28 cellular contexts compared by ENCODE assay signal in the genomic region with DNA sequence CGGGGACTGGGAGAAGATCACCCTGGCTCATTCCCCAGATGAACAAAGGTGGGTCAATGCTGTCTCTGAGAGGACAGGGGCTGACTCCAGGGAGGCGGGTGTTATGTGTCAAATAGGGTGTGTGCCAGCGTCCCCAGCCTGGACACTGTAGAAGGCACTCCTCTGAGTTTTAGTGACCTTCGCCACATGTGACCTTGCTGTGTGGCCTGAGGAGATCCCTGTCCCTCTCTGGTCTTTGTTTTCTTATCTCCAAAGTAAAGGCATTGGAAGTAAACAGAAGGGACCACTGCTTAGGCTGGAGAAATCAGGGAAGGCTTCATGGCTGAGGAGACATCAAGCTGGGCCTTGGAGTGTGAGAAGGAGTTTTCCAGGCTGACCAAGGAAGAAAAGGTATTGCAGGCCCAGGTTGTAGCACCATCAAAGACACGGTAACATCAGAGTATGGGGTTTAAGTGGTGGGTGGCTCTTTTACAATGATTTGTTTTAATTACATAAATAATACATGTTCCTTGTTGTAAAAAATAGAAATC.
"Had no signal": no experiment of that assay in that cellular context is flagged by ENCODE, and none has a peak within 500 bp of the region (broad histone marks: within the 10 kb centered on the region; RNA-seq: fewer than 3 reads in every experiment).

No MANE protein-coding gene starts in this region.

- H3K27ac Mint-ChIP-seq: memory B cell; naive B cell; natural killer cell treated with Interleukin-12 subunit alpha and Interleukin-12 subunit beta and Interleukin-15 and Interleukin-18, amount 100 ng/mL, for 72 hours; progenitor cell of endocrine pancreas; stimulated activated effector memory CD8-positive, alpha-beta T cell treated with anti-CD3 and anti-CD28 coated beads, Interleukin-12 subunit alpha, Interleukin-12 subunit beta, amount 100 ng/mL, for 72 hours had no signal

- DNase-seq: colonic mucosa; dermis blood vessel endothelial cell; effector memory CD4-positive, alpha-beta T cell; foreskin keratinocyte; heart left ventricle; kidney; mucosa of descending colon; naive B cell; stimulated activated CD4-positive, alpha-beta T cell treated with anti-CD3 and anti-CD28 coated beads, Interleukin-12 subunit alpha, Interleukin-12 subunit beta, amount 100 ng/mL, for 4 hours; stimulated activated CD4-positive, alpha-beta T cell treated with anti-CD3 and anti-CD28 coated beads, Interleukin-1b, Interleukin-23, amount 100 ng/mL, for 48 hours; stimulated activated CD4-positive, alpha-beta T cell treated with anti-CD3 and anti-CD28 coated beads, Interleukin-4, amount 100 ng/mL, for 1 hour; stimulated activated naive CD4-positive, alpha-beta T cell treated with Interleukin-2 at 50 U/mL for 16 hours; stomach; thyroid gland; trophoblast cell had no signal

- H3K4me3 ChIP-seq: colonic mucosa, esophagus muscularis mucosa, gastroesophageal sphincter, heart left ventricle, hepatocyte, lung, mucosa of descending colon, smooth muscle cell, stomach, thyroid gland had no signal

- H3K9me3 ChIP-seq: colonic mucosa, esophagus muscularis mucosa, gastroesophageal sphincter, mucosa of descending colon, stomach, thyroid gland had no signal

- H3K9ac ChIP-seq: parathyroid adenoma had no signal

- H3K9me3 Mint-ChIP-seq: memory B cell; natural killer cell treated with Interleukin-12 subunit alpha and Interleukin-12 subunit beta and Interleukin-15 and Interleukin-18, amount 100 ng/mL, for 72 hours; stimulated activated effector memory CD8-positive, alpha-beta T cell treated with anti-CD3 and anti-CD28 coated beads, Interleukin-12 subunit alpha, Interleukin-12 subunit beta, amount 100 ng/mL, for 72 hours had no signal

- H3K79me2 ChIP-seq: hepatocyte, parathyroid adenoma had no signal

- H2AFZ ChIP-seq: hepatocyte, parathyroid adenoma had no signal

- H3K27ac ChIP-seq: colonic mucosa, esophagus muscularis mucosa, foreskin keratinocyte, gastroesophageal sphincter, heart left ventricle, hepatocyte, parathyroid adenoma, stomach, thyroid gland had no signal

- H3K4me3 Mint-ChIP-seq: memory B cell; naive B cell; natural killer cell treated with Interleukin-12 subunit alpha and Interleukin-12 subunit beta and Interleukin-15 and Interleukin-18, amount 100 ng/mL, for 72 hours; stimulated activated effector memory CD8-positive, alpha-beta T cell treated with anti-CD3 and anti-CD28 coated beads, Interleukin-12 subunit alpha, Interleukin-12 subunit beta, amount 100 ng/mL, for 72 hours had no signal

- H3K36me3 ChIP-seq: colonic mucosa, stomach, thyroid gland had no signal

- H3K4me1 ChIP-seq: colonic mucosa, foreskin keratinocyte, parathyroid adenoma had no signal

- H3K27me3 ChIP-seq: colonic mucosa, esophagus muscularis mucosa, gastroesophageal sphincter, heart left ventricle, hepatocyte, thyroid gland had no signal

- H3K4me1 Mint-ChIP-seq: stimulated activated effector memory CD8-positive, alpha-beta T cell treated with anti-CD3 and anti-CD28 coated beads, Interleukin-12 subunit alpha, Interleukin-12 subunit beta, amount 100 ng/mL, for 72 hours had no signal

- H3K27me3 Mint-ChIP-seq: memory B cell, progenitor cell of endocrine pancreas had no signal

- ATAC-seq: foreskin keratinocyte; gastroesophageal sphincter; heart left ventricle; left lobe of liver; mucosa of descending colon; natural killer cell treated with Interleukin-12 subunit alpha and Interleukin-12 subunit beta and Interleukin-15 and Interleukin-18, amount 100 ng/mL, for 72 hours; sciatic nerve; stimulated activated effector memory CD8-positive, alpha-beta T cell treated with anti-CD3 and anti-CD28 coated beads, Interleukin-12 subunit alpha, Interleukin-12 subunit beta, amount 100 ng/mL, for 72 hours had no signal

- FAIRE-seq: endothelial cell of umbilical vein, kidney had no signal

- H3K36me3 Mint-ChIP-seq: memory B cell; naive B cell; natural killer cell treated with Interleukin-12 subunit alpha and Interleukin-12 subunit beta and Interleukin-15 and Interleukin-18, amount 100 ng/mL, for 72 hours; stimulated activated effector memory CD8-positive, alpha-beta T cell treated with anti-CD3 and anti-CD28 coated beads, Interleukin-12 subunit alpha, Interleukin-12 subunit beta, amount 100 ng/mL, for 72 hours had no signal

- H3K4me2 ChIP-seq: hepatocyte, smooth muscle cell had no signal
